Comparison of ENCODE assay signal across 1 cellular context in genomic region chrX:137915466-137915865, GRCh38.
TF ChIP-seq lines count a peak whose summit lies in the region.

No MANE protein-coding gene starts in this region.

TF ChIP-seq in K562, 482 proteins besides CTCF, POLR2A, EP300 and RAD21 (continued from another document):
- TF ChIP-seq BRF2 (IDR thresholded peaks at IDR 0.05; ENCODE audit: borderline replicate concordance, insufficient read depth, insufficient read length) (no peak), FOXJ3 (CRISPR knock-in tag; IDR thresholded peaks at IDR 0.05) (no peak), MTF1 (CRISPR knock-in tag; IDR thresholded peaks at IDR 0.05; ENCODE audit: borderline replicate concordance) (no peak), KDM2B (CRISPR knock-in tag; IDR thresholded peaks at IDR 0.05) (no peak)
